ENCODE assay signal across 1 cellular context in genomic region chr13:48040059-48040458, GRCh38.
TF ChIP-seq lines count a peak whose summit lies in the region.

No MANE protein-coding gene starts in this region.

TF ChIP-seq in K562, 482 proteins besides CTCF, POLR2A, EP300 and RAD21:
- no peak for TF ChIP-seq ZBTB1 (CRISPR knock-in tag; IDR thresholded peaks at IDR 0.05; ENCODE audit: borderline replicate concordance, low read depth)
- TF ChIP-seq, protein P1, sequence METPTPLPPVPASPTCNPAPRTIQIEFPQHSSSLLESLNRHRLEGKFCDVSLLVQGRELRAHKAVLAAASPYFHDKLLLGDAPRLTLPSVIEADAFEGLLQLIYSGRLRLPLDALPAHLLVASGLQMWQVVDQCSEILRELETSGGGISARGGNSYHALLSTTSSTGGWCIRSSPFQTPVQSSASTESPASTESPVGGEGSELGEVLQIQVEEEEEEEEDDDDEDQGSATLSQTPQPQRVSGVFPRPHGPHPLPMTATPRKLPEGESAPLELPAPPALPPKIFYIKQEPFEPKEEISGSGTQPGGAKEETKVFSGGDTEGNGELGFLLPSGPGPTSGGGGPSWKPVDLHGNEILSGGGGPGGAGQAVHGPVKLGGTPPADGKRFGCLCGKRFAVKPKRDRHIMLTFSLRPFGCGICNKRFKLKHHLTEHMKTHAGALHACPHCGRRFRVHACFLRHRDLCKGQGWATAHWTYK (CRISPR knock-in tag; IDR thresholded peaks at IDR 0.05), result no peak
- TF ChIP-seq ZNF316 (IDR thresholded peaks at IDR 0.05), result peak; percentile 9; the same call in 1 of the 2 replicates
- TF ChIP-seq EGR1 (conservative IDR thresholded peaks at IDR 0.05), result no peak
- no peak for TF ChIP-seq EP400 (IDR thresholded peaks at IDR 0.05)
- no peak for TF ChIP-seq RBM22 (IDR thresholded peaks at IDR 0.05; ENCODE audit: low read depth, low read length, poor library complexity, severe bottlenecking)
- no peak for TF ChIP-seq HNRNPL (IDR thresholded peaks at IDR 0.05; ENCODE audit: low read depth, low read length)
- TF ChIP-seq BHLHE40 (IDR thresholded peaks at IDR 0.05; ENCODE audit: low read length), result no peak
TF ChIP-seq in K562: peak in this region for 1.
